ENCODE assay signal across 12 cellular contexts in genomic region chr17:859461-860195, GRCh38.
DNase-seq lines count a peak whose midpoint lies in the region; ATAC-seq and TF ChIP-seq lines count a peak whose summit lies in the region.
"Had no signal": no experiment of that assay in that cellular context is flagged by ENCODE, and none has a peak within 500 bp of the region (broad histone marks: within the 10 kb centered on the region; RNA-seq: fewer than 3 reads in every experiment).

No MANE protein-coding gene starts in this region.

- H3K27ac ChIP-seq in Peyer's patch (peak overlapping the region; percentile 46 to 83 (median 64)), esophagus squamous epithelium (peak overlapping the region; percentile 83 to 92 (median 90))

- peak overlapping the region; percentile 46 for H3K4me3 Mint-ChIP-seq in type B pancreatic cell
- no peak overlapping the region for H3K4me3 Mint-ChIP-seq in activated CD4-positive, alpha-beta T cell treated with anti-CD3 and anti-CD28 coated beads, Interleukin-2, amount 10 ng/mL, durations not matched to agents 24 days and 14 days
- H3K4me3 Mint-ChIP-seq: activated B cell treated with CpG ODN at 0.5 μM for 24 hours; activated naive CD4-positive, alpha-beta T cell treated with anti-CD3 and anti-CD28 coated beads for 36 hours had no signal

- peaks cover 46% of the 10 kb centered on the region for H3K4me1 Mint-ChIP-seq in type B pancreatic cell (ENCODE audit: unreplicated experiment)
- H3K4me1 Mint-ChIP-seq in activated CD4-positive, alpha-beta T cell treated with anti-CD3 and anti-CD28 coated beads, Interleukin-2, amount 10 ng/mL, durations not matched to agents 24 days and 14 days, result no peaks in the 10 kb centered on the region
- H3K4me1 Mint-ChIP-seq: activated B cell treated with CpG ODN at 0.5 μM for 24 hours had no signal

- peaks cover 6% of the 10 kb centered on the region for H3K36me3 Mint-ChIP-seq in type B pancreatic cell
- H3K36me3 Mint-ChIP-seq in activated CD4-positive, alpha-beta T cell treated with anti-CD3 and anti-CD28 coated beads, Interleukin-2, amount 10 ng/mL, durations not matched to agents 24 days and 14 days (ENCODE audit: low read depth), result no peaks in the 10 kb centered on the region

- TF ChIP-seq CTCF in Peyer's patch (IDR thresholded peaks at IDR 0.05) (no peak), esophagus squamous epithelium (IDR thresholded peaks at IDR 0.05) (no peak), type B pancreatic cell (conservative IDR thresholded peaks at IDR 0.05) (no peak)

- no peaks in the 10 kb centered on the region for H3K9me3 Mint-ChIP-seq in type B pancreatic cell
- no peaks in the 10 kb centered on the region for H3K9me3 Mint-ChIP-seq in activated CD4-positive, alpha-beta T cell treated with anti-CD3 and anti-CD28 coated beads, Interleukin-2, amount 10 ng/mL, durations not matched to agents 24 days and 14 days
- H3K9me3 Mint-ChIP-seq: activated B cell treated with CpG ODN at 0.5 μM for 24 hours; activated naive CD4-positive, alpha-beta T cell treated with anti-CD3 and anti-CD28 coated beads for 36 hours had no signal

- intact Hi-C loops in esophagus squamous epithelium (cut with DNase I), result no loop called here
- intact Hi-C loops in activated CD4-positive, alpha-beta T cell treated with anti-CD3 and anti-CD28 coated beads, Interleukin-2, amount 10 ng/mL, durations not matched to agents 24 days and 14 days (cut with micrococcal nuclease), result no loop called here

- ATAC-seq in HG03432 (IDR thresholded peaks at IDR 0.05; ENCODE audit: unreplicated experiment) (no peak), HG03108 (IDR thresholded peaks at IDR 0.05; ENCODE audit: unreplicated experiment) (no peak)

- WGBS in esophagus squamous epithelium, 2 donors, result 13% methylated on average over 11 to 14 of the region's 14 CpGs

- H3K4me1 ChIP-seq in Peyer's patch (peaks cover 0 to 5% (median 0%) of the 10 kb centered on the region in 4 donors), esophagus squamous epithelium (peaks cover 9 to 82% (median 39%) of the 10 kb centered on the region in 3 donors)

- H3K4me3 ChIP-seq in Peyer's patch (no peak overlapping the region), esophagus squamous epithelium (peak overlapping the region in 1 of 4 donors; percentile 25)
- H3K4me3 ChIP-seq: pancreas had no signal

- H3K36me3 ChIP-seq in Peyer's patch (no peaks in the 10 kb centered on the region), esophagus squamous epithelium (peaks cover 0 to 10% (median 3%) of the 10 kb centered on the region in 3 donors)
- H3K36me3 ChIP-seq: pancreas had no signal

- DNase-seq in Peyer's patch (no peak), esophagus squamous epithelium (lab: John Stamatoyannopoulos, UW) (no peak), myocyte (ENCODE audit: low read depth) (peak; percentile 79), type B pancreatic cell (ENCODE audit: extremely low spot score, unreplicated experiment) (no peak), DMS114 treated with DMSO at 0.1 percent for 48 hours (lab: John Stamatoyannopoulos, UW; ENCODE audit: unreplicated experiment) (no peak)
- DNase-seq in activated CD4-positive, alpha-beta T cell treated with anti-CD3 and anti-CD28 coated beads, Interleukin-2, amount 10 ng/mL, durations not matched to agents 24 days and 14 days, result no peak
- DNase-seq: activated B cell treated with CpG ODN at 0.5 μM for 24 hours; activated naive CD4-positive, alpha-beta T cell treated with anti-CD3 and anti-CD28 coated beads for 36 hours; GDM1; pancreas had no signal

- H3K27ac Mint-ChIP-seq in type B pancreatic cell, result peak overlapping the region; percentile 86
- no peak overlapping the region for H3K27ac Mint-ChIP-seq in activated CD4-positive, alpha-beta T cell treated with anti-CD3 and anti-CD28 coated beads, Interleukin-2, amount 10 ng/mL, durations not matched to agents 24 days and 14 days
- H3K27ac Mint-ChIP-seq: activated B cell treated with CpG ODN at 0.5 μM for 24 hours; activated naive CD4-positive, alpha-beta T cell treated with anti-CD3 and anti-CD28 coated beads for 36 hours had no signal

- no peaks in the 10 kb centered on the region for H3K27me3 Mint-ChIP-seq in type B pancreatic cell
- H3K27me3 Mint-ChIP-seq in activated CD4-positive, alpha-beta T cell treated with anti-CD3 and anti-CD28 coated beads, Interleukin-2, amount 10 ng/mL, durations not matched to agents 24 days and 14 days, result peaks cover 9% of the 10 kb centered on the region
- H3K27me3 Mint-ChIP-seq: activated B cell treated with CpG ODN at 0.5 μM for 24 hours had no signal

- no peak for TF ChIP-seq POLR2A in Peyer's patch (IDR thresholded peaks at IDR 0.05)
- TF ChIP-seq POLR2A in esophagus squamous epithelium (IDR thresholded peaks at IDR 0.05), result no peak

- H3K9me3 ChIP-seq in Peyer's patch (no peaks in the 10 kb centered on the region), esophagus squamous epithelium (no peaks in the 10 kb centered on the region)
- H3K9me3 ChIP-seq: pancreas had no signal

- H3K27me3 ChIP-seq in Peyer's patch (no peaks in the 10 kb centered on the region), esophagus squamous epithelium (no peaks in the 10 kb centered on the region)
- H3K27me3 ChIP-seq: pancreas had no signal
